ENCODE assay signal across 9 cellular contexts in genomic region chr5:64766934-64767333, GRCh38.
DNase-seq lines count a peak whose midpoint lies in the region; ATAC-seq and TF ChIP-seq lines count a peak whose summit lies in the region.
"Had no signal": no experiment of that assay in that cellular context is flagged by ENCODE, and none has a peak within 500 bp of the region (broad histone marks: within the 10 kb centered on the region; RNA-seq: fewer than 3 reads in every experiment).

No MANE protein-coding gene starts in this region.

- H3K36me3 ChIP-seq in OCI-LY3 (replicated peaks; ENCODE audit: low read depth, low read length) (no peaks in the 10 kb centered on the region), rectal smooth muscle tissue (ENCODE audit: control insufficient read depth, insufficient read depth, low read length) (no peaks in the 10 kb centered on the region)

- TF ChIP-seq CTCF in GM12875 (IDR thresholded peaks at IDR 0.05; ENCODE audit: borderline replicate concordance, insufficient read depth, low read depth, low read length), result no peak
- TF ChIP-seq CTCF in OCI-LY3 (IDR thresholded peaks at IDR 0.05; ENCODE audit: low read depth, low read length), result no peak
- TF ChIP-seq CTCF in epithelial cell of esophagus (IDR thresholded peaks at IDR 0.05; ENCODE audit: insufficient read depth, low read depth, low read length, missing control alignments), result no peak

- no peaks in the 10 kb centered on the region for H4K20me1 ChIP-seq in OCI-LY3 (ENCODE audit: insufficient read depth, low read length)

- peak overlapping the region; percentile 85 for H3K4me2 ChIP-seq in OCI-LY3 (ENCODE audit: low read length)

- DNase-seq in epithelial cell of esophagus (ENCODE audit: low read depth), result no peak
- no peak for DNase-seq in activated effector memory CD4-positive, alpha-beta T cell treated with Interleukin-2 at 50 U/mL for 16 hours
- DNase-seq in dedifferentiated amniotic fluid mesenchymal stem cell (ENCODE audit: extremely low spot score), result no peak
- DNase-seq: NCI-H446 treated with DMSO at 0.1 percent for 48 hours; stimulated activated CD4-positive, alpha-beta T cell treated with anti-CD3 and anti-CD28 coated beads, Interleukin-15, amount 100 ng/mL, for 24 hours had no signal

- no peaks in the 10 kb centered on the region for H3K9me3 ChIP-seq in OCI-LY3 (ENCODE audit: insufficient read depth, low read length)

- H3K4me3 ChIP-seq in GM12875 (ENCODE audit: low read depth, low read length) (peak overlapping the region; percentile 38), OCI-LY3 (ENCODE audit: low read length) (peak overlapping the region; percentile 96), epithelial cell of esophagus (ENCODE audit: low read length) (peak overlapping the region; percentile 72), rectal smooth muscle tissue (ENCODE audit: low read length) (peak overlapping the region; percentile 21)

- H3K27me3 ChIP-seq in OCI-LY3 (ENCODE audit: low read depth, low read length), result no peaks in the 10 kb centered on the region
- H3K27me3 ChIP-seq in rectal smooth muscle tissue (ENCODE audit: control insufficient read depth, insufficient read depth, low read length), result no peaks in the 10 kb centered on the region

- no peak for ATAC-seq in HG02642 (IDR thresholded peaks at IDR 0.05; ENCODE audit: poor library complexity, unreplicated experiment)

- H3K27ac ChIP-seq in OCI-LY3 (ENCODE audit: low read length), result no peak overlapping the region
- no peak overlapping the region for H3K27ac ChIP-seq in rectal smooth muscle tissue (ENCODE audit: low read depth, low read length)

- H3K4me1 ChIP-seq in OCI-LY3 (ENCODE audit: low read length), result peaks cover 20% of the 10 kb centered on the region
- peaks cover 21% of the 10 kb centered on the region for H3K4me1 ChIP-seq in rectal smooth muscle tissue (ENCODE audit: control insufficient read depth, insufficient read depth, low read length)

- H3K9ac ChIP-seq in OCI-LY3 (ENCODE audit: low read length) (peak overlapping the region; percentile 89; the same call in 1 of the 2 replicates), rectal smooth muscle tissue (ENCODE audit: low read length) (no peak overlapping the region)

- no peak overlapping the region for H2AFZ ChIP-seq in OCI-LY3 (ENCODE audit: low read depth, low read length)

- H3K79me2 ChIP-seq in OCI-LY3 (ENCODE audit: low read length), result peaks cover 60% of the 10 kb centered on the region

Comparison
In these comparisons a context has a peak if more than half of its experiments do, and no peak if none do; other contexts are left out.
1. H3K4me3 ChIP-seq: peak in every context shown above with its lines; median percentile 96 in OCI-LY3; 72 in epithelial cell of esophagus; 38 in GM12875; 21 in rectal smooth muscle tissue.